ENCODE assay signal across 36 cellular contexts in genomic region chr17:3037259-3037658, GRCh38. TPM values are rescaled to one million over a fixed set of nuclear protein-coding genes. Genes with fewer than 3 reads are reported as not detected.
"Had no signal": no experiment of that assay in that cellular context is flagged by ENCODE, and none has a peak within 500 bp of the region (broad histone marks: within the 10 kb centered on the region; RNA-seq: fewer than 3 reads in every experiment).

No MANE protein-coding gene starts in this region.

- H3K27ac Mint-ChIP-seq: activated CD4-positive, alpha-beta memory T cell treated with anti-CD3 and anti-CD28 coated beads, Interleukin-2, amount 10 ng/mL, durations not matched to agents 7 days and 5 days; activated CD4-positive, alpha-beta T cell treated with anti-CD3 and anti-CD28 coated beads for 36 hours; activated naive CD4-positive, alpha-beta T cell treated with anti-CD3 and anti-CD28 coated beads, Interleukin-2, amount 10 ng/mL, durations not matched to agents 7 days and 5 days; activated naive CD8-positive, alpha-beta T cell; activated naive CD8-positive, alpha-beta T cell treated with anti-CD3 and anti-CD28 coated beads, Interleukin-2, amount 50 U/mL, for 24 hours; brain; T-helper 1 cell treated with Interleukin-12 subunit alpha and Interleukin-12 subunit beta and Interleukin-4 antibody, amounts not matched to agents 30 μg/mL and 1 μg/mL, for 36 hours; T-helper 2 cell treated with Interferon-gamma antibody and Interleukin-4, amounts not matched to agents 5 μg/mL and 100 μg/mL, for 36 hours; WTC11 had no signal

- H3K9me3 ChIP-seq: Peyer's patch, SJSA1, SK-N-SH had no signal

- ATAC-seq: activated CD4-positive, alpha-beta T cell treated with anti-CD3 and anti-CD28 coated beads for 36 hours; activated CD4-positive, CD25-positive, alpha-beta regulatory T cell treated with anti-CD3 and anti-CD28 coated beads, Interleukin-2, amount 50 U/mL, for 24 hours; activated naive CD8-positive, alpha-beta T cell treated with anti-CD3 and anti-CD28 coated beads, Interleukin-2, amount 50 U/mL, for 24 hours; PC-3; WTC11 had no signal

- DNase-seq: activated CD4-positive, alpha-beta memory T cell treated with anti-CD3 and anti-CD28 coated beads, Interleukin-2, amount 10 ng/mL, durations not matched to agents 7 days and 5 days; activated CD4-positive, alpha-beta T cell treated with anti-CD3 and anti-CD28 coated beads for 36 hours; activated effector memory CD4-positive, alpha-beta T cell treated with Interleukin-2 at 50 U/mL for 16 hours; activated naive CD4-positive, alpha-beta T cell treated with anti-CD3 and anti-CD28 coated beads, Interleukin-2, amount 10 ng/mL, durations not matched to agents 7 days and 5 days; activated naive CD8-positive, alpha-beta T cell treated with anti-CD3 and anti-CD28 coated beads, Interleukin-2, amount 50 U/mL, for 24 hours; activated T-cell treated with anti-CD3 and anti-CD28 coated beads, Interleukin-2, amount 50 U/mL, for 48 hours; anterior cingulate cortex; caudate nucleus; MM.1S; MV-4-11; NCI-H1092; NCI-H1436 treated with DMSO at 0.1 percent for 48 hours; NCI-H1694 treated with DMSO at 0.1 percent for 48 hours; NCI-H2029; NCI-H2107; NCI-H2171; NCI-H510A; NCI-H526; NCI-H748 treated with DMSO at 0.1 percent for 48 hours; NK-92 treated with Interleukin-12 subunit alpha and Interleukin-12 subunit beta, amount 100 ng/mL, for 24 hours; PC-3; RPMI8226; SHP77 treated with DMSO at 0.1 percent for 48 hours; SK-N-SH had no signal

- H3K4me2 ChIP-seq: KMS-11, SK-N-SH had no signal

- H3K4me3 ChIP-seq: Peyer's patch, SJSA1 had no signal

- H3K4me1 ChIP-seq: Peyer's patch, SJSA1 had no signal

- H3K4me1 Mint-ChIP-seq: WTC11 had no signal

- H3K4me3 Mint-ChIP-seq: activated CD4-positive, alpha-beta memory T cell treated with anti-CD3 and anti-CD28 coated beads, Interleukin-2, amount 10 ng/mL, durations not matched to agents 7 days and 5 days; activated CD4-positive, alpha-beta T cell treated with anti-CD3 and anti-CD28 coated beads for 36 hours; activated naive CD4-positive, alpha-beta T cell treated with anti-CD3 and anti-CD28 coated beads, Interleukin-2, amount 10 ng/mL, durations not matched to agents 7 days and 5 days; activated naive CD8-positive, alpha-beta T cell; activated naive CD8-positive, alpha-beta T cell treated with anti-CD3 and anti-CD28 coated beads, Interleukin-2, amount 50 U/mL, for 24 hours; brain; T-helper 1 cell treated with Interleukin-12 subunit alpha and Interleukin-12 subunit beta and Interleukin-4 antibody, amounts not matched to agents 30 μg/mL and 1 μg/mL, for 36 hours; T-helper 2 cell treated with Interferon-gamma antibody and Interleukin-4, amounts not matched to agents 5 μg/mL and 100 μg/mL, for 36 hours; WTC11 had no signal

- H3K27ac ChIP-seq: KMS-11, Peyer's patch, SJSA1 had no signal

- H3K36me3 Mint-ChIP-seq: activated naive CD4-positive, alpha-beta T cell treated with anti-CD3 and anti-CD28 coated beads, Interleukin-2, amount 10 ng/mL, durations not matched to agents 7 days and 5 days; activated naive CD8-positive, alpha-beta T cell; brain had no signal

- H3K27me3 ChIP-seq: Peyer's patch, SJSA1 had no signal

- H3K9me3 Mint-ChIP-seq: activated CD4-positive, alpha-beta memory T cell treated with anti-CD3 and anti-CD28 coated beads, Interleukin-2, amount 10 ng/mL, durations not matched to agents 7 days and 5 days; activated naive CD8-positive, alpha-beta T cell treated with anti-CD3 and anti-CD28 coated beads, Interleukin-2, amount 50 U/mL, for 24 hours; T-helper 1 cell treated with Interleukin-12 subunit alpha and Interleukin-12 subunit beta and Interleukin-4 antibody, amounts not matched to agents 30 μg/mL and 1 μg/mL, for 36 hours had no signal

- H3K36me3 ChIP-seq: Peyer's patch, SJSA1 had no signal

RNA-seq across cellular contexts. Expression of gene OR1D5, which starts 26.1 kb away (rescaled TPM):
- total RNA-seq: activated CD4-positive, alpha-beta memory T cell treated with anti-CD3 and anti-CD28 coated beads, Interleukin-2, amount 10 ng/mL, durations not matched to agents 7 days and 5 days; activated CD4-positive, alpha-beta T cell treated with anti-CD3 and anti-CD28 coated beads for 36 hours; activated CD8-positive, alpha-beta memory T cell treated with anti-CD3 and anti-CD28 coated beads for 36 hours; bronchial epithelial cell; LHCN-M2; PC-3; Peyer's patch; SJSA1; WTC11 had no signal
